20 cellular contexts compared by ENCODE assay signal in genomic region chr6:107331409-107332386, GRCh38.
DNase-seq lines count a peak whose midpoint lies in the region; FAIRE-seq and TF ChIP-seq lines count a peak whose summit lies in the region.
"Had no signal": no experiment of that assay in that cellular context is flagged by ENCODE, and none has a peak within 500 bp of the region (broad histone marks: within the 10 kb centered on the region; RNA-seq: fewer than 3 reads in every experiment).

No MANE protein-coding gene starts in this region.

- no peak overlapping the region for H3K9ac ChIP-seq in H1 (replicated peaks in 1 of 4; ENCODE audit: extremely low read depth in 1 of 4, low read depth in 3 of 4, low read length in 3 of 4)
- no peak overlapping the region for H3K9ac ChIP-seq in SK-N-SH
- no peak overlapping the region for H3K9ac ChIP-seq in MM.1S (ENCODE audit: low read length)
- H3K9ac ChIP-seq: BLaER1 treated with 17β-estradiol and CSF1 and Interleukin-3, amounts not matched to agents 10 nM and 100 nM had no signal

- H2AFZ ChIP-seq in H1 (ENCODE audit: low read length) (no peak overlapping the region), SK-N-SH (ENCODE audit: low read depth) (no peak overlapping the region), MM.1S (ENCODE audit: low read length) (no peak overlapping the region)

- TF ChIP-seq CTCF in H1 (IDR thresholded peaks at IDR 0.05; ENCODE audit: control extremely low read depth in 1 of 3, insufficient read depth in 1 of 3, low read depth in 1 of 3, low read length in 3 of 3) = no peak
- TF ChIP-seq CTCF in SK-N-SH (IDR thresholded peaks at IDR 0.05) = no peak
- no peak for TF ChIP-seq CTCF in MM.1S (IDR thresholded peaks at IDR 0.05; ENCODE audit: low read length)

- H2BK5ac ChIP-seq in H1 (ENCODE audit: low read depth, low read length) = no peak overlapping the region

- no peak overlapping the region for H3K56ac ChIP-seq in H1 (replicated peaks; ENCODE audit: insufficient read length, low read depth, low read length)

- TF ChIP-seq RAD21 in H1 (IDR thresholded peaks at IDR 0.05 in 1 of 2, conservative IDR thresholded peaks at IDR 0.05 in 1 of 2; ENCODE audit: low read depth in 2 of 2, low read length in 2 of 2) (no peak), SK-N-SH (IDR thresholded peaks at IDR 0.05; ENCODE audit: low read length) (no peak)

- H3K27ac ChIP-seq in H1 (ENCODE audit: low read depth, low read length) = no peak overlapping the region
- H3K27ac ChIP-seq in small intestine (ENCODE audit: low read depth in 1 of 2, low read length in 1 of 2) = no peak overlapping the region
- H3K27ac ChIP-seq in SK-N-SH (ENCODE audit: low read depth in 2 of 2, low read length in 1 of 2) = no peak overlapping the region
- H3K27ac ChIP-seq in MM.1S (ENCODE audit: low read length) = no peak overlapping the region
- H3K27ac ChIP-seq: BLaER1 treated with 17β-estradiol and CSF1 and Interleukin-3, amounts not matched to agents 10 nM and 100 nM; Peyer's patch had no signal

- no peaks in the 10 kb centered on the region; the same call in 1 of the 2 replicates for H3K23me2 ChIP-seq in H1 (ENCODE audit: low read depth, low read length)

- CTCF ChIA-PET in H1 (lab: Charles Lee; ENCODE audit: partially characterized antibody) = interaction anchor here (0.7 to 1.2 kb wide), 4 partner anchors 14 to 520 kb away, joined by 3 read pairs; no protein-coding TSS in a partner anchor
- CTCF ChIA-PET in activated CD4-positive, alpha-beta T cell treated with anti-CD3 and anti-CD28 coated beads, Interleukin-2, amount 10 ng/mL, durations not matched to agents 7 days and 5 days (lab: Charles Lee) = interaction anchor here (1.3 to 1.8 kb wide), 2 partner anchors 9 to 14 kb away, joined by 3 to 4 read pairs; no protein-coding TSS in a partner anchor
- CTCF ChIA-PET in SK-N-SH (lab: Yijun Ruan, JAX) = interaction anchor here (0.9 to 4.9 kb wide), 4 partner anchors 8 to 15 kb away, joined by 3 to 21 read pairs (median 3); no protein-coding TSS in a partner anchor

- H2BK15ac ChIP-seq in H1 (ENCODE audit: low read length) = no peak overlapping the region

- no peak for TF ChIP-seq POLR2A in H1 (IDR thresholded peaks at IDR 0.05; ENCODE audit: control extremely low read depth in 1 of 2, low read depth in 2 of 2, low read length in 2 of 2)

- no peak overlapping the region for H3K4ac ChIP-seq in H1 (replicated peaks; ENCODE audit: insufficient read length, low read depth, low read length)

- H3K36me3 Mint-ChIP-seq in activated CD4-positive, alpha-beta T cell treated with anti-CD3 and anti-CD28 coated beads, Interleukin-2, amount 10 ng/mL, durations not matched to agents 7 days and 5 days (ENCODE audit: low read depth) = peaks cover 11% of the 10 kb centered on the region

- no peak overlapping the region for H2BK120ac ChIP-seq in H1 (replicated peaks; ENCODE audit: low read depth, low read length)

- H3K27me3 ChIP-seq in H1 (replicated peaks in 1 of 4; ENCODE audit: control insufficient read depth in 3 of 4, extremely low read depth in 1 of 4, insufficient read depth in 3 of 4, low read length in 3 of 4) (no peaks in the 10 kb centered on the region), small intestine (ENCODE audit: control insufficient read depth in 2 of 2, insufficient read depth in 2 of 2, low read length in 2 of 2) (no peaks in the 10 kb centered on the region), SK-N-SH (ENCODE audit: insufficient read depth) (no peaks in the 10 kb centered on the region), MM.1S (replicated peaks; ENCODE audit: insufficient read depth, low read length) (no peaks in the 10 kb centered on the region)
- H3K27me3 ChIP-seq: BLaER1 treated with 17β-estradiol and CSF1 and Interleukin-3, amounts not matched to agents 10 nM and 100 nM; Peyer's patch had no signal

- no peaks in the 10 kb centered on the region for H4K20me1 ChIP-seq in H1 (replicated peaks in 1 of 2; ENCODE audit: control insufficient read depth in 1 of 2, insufficient read depth in 2 of 2, low read length in 2 of 2)
- no peaks in the 10 kb centered on the region for H4K20me1 ChIP-seq in SK-N-SH (ENCODE audit: insufficient read depth)
- no peaks in the 10 kb centered on the region; the same call in 1 of the 2 replicates for H4K20me1 ChIP-seq in MM.1S (ENCODE audit: insufficient read depth, low read length)
- H4K20me1 ChIP-seq: BLaER1 treated with 17β-estradiol and CSF1 and Interleukin-3, amounts not matched to agents 10 nM and 100 nM had no signal

- DNase-seq in EL = peak; percentile 12
- peak; percentile 63 for DNase-seq in NCI-H524 treated with DMSO at 0.1 percent for 48 hours (lab: John Stamatoyannopoulos, UW)
- no peak for DNase-seq in H1 (ENCODE audit: low read depth in 1 of 2, low spot score in 2 of 2)
- peak; percentile 29 for DNase-seq in small intestine
- DNase-seq in activated CD4-positive, alpha-beta T cell treated with anti-CD3 and anti-CD28 coated beads, Interleukin-2, amount 10 ng/mL, durations not matched to agents 7 days and 5 days = no peak
- DNase-seq in SK-N-SH = no peak
- no peak for DNase-seq in MM.1S
- DNase-seq: CD8-positive, alpha-beta T cell; DMS79; KBM-7; NCI-H1417; NCI-H187; NCI-H2107; NCI-H2227 treated with DMSO at 0.1 percent for 48 hours; NCI-H510A treated with DMSO at 0.1 percent for 48 hours; Peyer's patch had no signal

- H3K9me3 ChIP-seq in H1 (ENCODE audit: insufficient read depth in 2 of 2, low read depth in 1 of 2, low read length in 1 of 2) (no peaks in the 10 kb centered on the region), small intestine (ENCODE audit: control insufficient read depth, low read depth) (no peaks in the 10 kb centered on the region), SK-N-SH (no peaks in the 10 kb centered on the region), MM.1S (replicated peaks; ENCODE audit: insufficient read depth, low read length) (no peaks in the 10 kb centered on the region)
- H3K9me3 ChIP-seq: BLaER1 treated with 17β-estradiol and CSF1 and Interleukin-3, amounts not matched to agents 10 nM and 100 nM; HAP-1; Peyer's patch had no signal

- H4K8ac ChIP-seq in H1 (ENCODE audit: extremely low read depth, insufficient read depth, low read length) = no peak overlapping the region

- H3K4me3 ChIP-seq in H1 (ENCODE audit: extremely low read depth in 1 of 4, insufficient read depth in 2 of 4, low read depth in 3 of 4, low read length in 4 of 4) = no peak overlapping the region
- H3K4me3 ChIP-seq in small intestine (ENCODE audit: low read depth in 1 of 2, low read length in 2 of 2) = no peak overlapping the region
- no peak overlapping the region for H3K4me3 ChIP-seq in SK-N-SH (ENCODE audit: low read depth in 2 of 2, low read length in 1 of 2)
- no peak overlapping the region for H3K4me3 ChIP-seq in MM.1S (ENCODE audit: low read length)
- H3K4me3 ChIP-seq: BLaER1 treated with 17β-estradiol and CSF1 and Interleukin-3, amounts not matched to agents 10 nM and 100 nM; HAP-1; Peyer's patch had no signal

- H2BK12ac ChIP-seq in H1 (ENCODE audit: low read depth, low read length) = no peak overlapping the region

- TF ChIP-seq EP300 in H1 (IDR thresholded peaks at IDR 0.05; ENCODE audit: borderline replicate concordance in 1 of 2, low read depth in 2 of 2, low read length in 2 of 2) (no peak), SK-N-SH (IDR thresholded peaks at IDR 0.05; ENCODE audit: borderline replicate concordance in 1 of 2, low read depth in 1 of 2, low read length in 1 of 2) (no peak)

- no peaks in the 10 kb centered on the region for H3K27me3 Mint-ChIP-seq in activated CD4-positive, alpha-beta T cell treated with anti-CD3 and anti-CD28 coated beads, Interleukin-2, amount 10 ng/mL, durations not matched to agents 7 days and 5 days

- no peaks in the 10 kb centered on the region for H3K79me1 ChIP-seq in H1 (ENCODE audit: low read depth, low read length)

- H2BK20ac ChIP-seq in H1 (ENCODE audit: low read length) = no peak overlapping the region

- H3K4me1 ChIP-seq in H1 (replicated peaks in 1 of 4; ENCODE audit: control insufficient read depth in 3 of 4, insufficient read depth in 4 of 4, low read length in 3 of 4) (no peaks in the 10 kb centered on the region), small intestine (ENCODE audit: control insufficient read depth in 2 of 2, insufficient read depth in 1 of 2, low read depth in 1 of 2, low read length in 1 of 2) (no peaks in the 10 kb centered on the region), SK-N-SH (ENCODE audit: control insufficient read depth in 1 of 2, insufficient read depth in 2 of 2, low read depth in 1 of 2, low read length in 1 of 2) (no peaks in the 10 kb centered on the region), MM.1S (ENCODE audit: low read length) (peaks cover 16% of the 10 kb centered on the region)
- H3K4me1 ChIP-seq: BLaER1 treated with 17β-estradiol and CSF1 and Interleukin-3, amounts not matched to agents 10 nM and 100 nM; Peyer's patch had no signal

- H3K79me2 ChIP-seq in H1 (ENCODE audit: control insufficient read depth in 1 of 2, insufficient read depth in 2 of 2, low read length in 2 of 2) = no peaks in the 10 kb centered on the region
- H3K79me2 ChIP-seq in SK-N-SH (ENCODE audit: insufficient read depth) = no peaks in the 10 kb centered on the region
- H3K79me2 ChIP-seq in MM.1S (ENCODE audit: low read length) = peaks cover 6% of the 10 kb centered on the region; the same call in 1 of the 2 replicates

- H3K4me2 ChIP-seq in H1 (ENCODE audit: insufficient read depth in 1 of 2, low read depth in 2 of 2, low read length in 2 of 2) (no peak overlapping the region), SK-N-SH (no peak overlapping the region), MM.1S (ENCODE audit: low read depth, low read length) (no peak overlapping the region)
- H3K4me2 ChIP-seq: BLaER1 treated with 17β-estradiol and CSF1 and Interleukin-3, amounts not matched to agents 10 nM and 100 nM had no signal

- H3K27ac Mint-ChIP-seq in activated CD4-positive, alpha-beta T cell treated with anti-CD3 and anti-CD28 coated beads, Interleukin-2, amount 10 ng/mL, durations not matched to agents 7 days and 5 days = no peak overlapping the region

- H3K4me3 Mint-ChIP-seq in activated CD4-positive, alpha-beta T cell treated with anti-CD3 and anti-CD28 coated beads, Interleukin-2, amount 10 ng/mL, durations not matched to agents 7 days and 5 days = no peak overlapping the region
- H3K4me3 Mint-ChIP-seq: CD8-positive, alpha-beta T cell had no signal

- H4K5ac ChIP-seq in H1 (ENCODE audit: insufficient read length, low read depth, low read length) = no peak overlapping the region

- H4K91ac ChIP-seq in H1 (replicated peaks; ENCODE audit: insufficient read length, low read length) = no peak overlapping the region

- no peaks in the 10 kb centered on the region for H3F3A ChIP-seq in SK-N-SH (replicated peaks; ENCODE audit: insufficient read depth)
- H3F3A ChIP-seq in MM.1S (ENCODE audit: insufficient read depth, low read length) = peaks cover 14% of the 10 kb centered on the region

- no peaks in the 10 kb centered on the region for H3K36me3 ChIP-seq in H1 (ENCODE audit: control insufficient read depth in 2 of 4, insufficient read depth in 4 of 4, low read length in 3 of 4)
- H3K36me3 ChIP-seq in small intestine (ENCODE audit: control insufficient read depth in 2 of 2, insufficient read depth in 2 of 2, low read length in 2 of 2) = peaks cover 0 to 2% of the 10 kb centered on the region in 2 donors
- H3K36me3 ChIP-seq in SK-N-SH (replicated peaks in 1 of 2; ENCODE audit: control insufficient read depth in 1 of 2, insufficient read depth in 2 of 2, low read length in 1 of 2) = no peaks in the 10 kb centered on the region
- H3K36me3 ChIP-seq in MM.1S (replicated peaks; ENCODE audit: insufficient read depth, low read length) = no peaks in the 10 kb centered on the region; the same call in 1 of the 2 replicates
- H3K36me3 ChIP-seq: HAP-1, Peyer's patch had no signal

- whole genome bisulfite sequencing in H1 (ENCODE audit: extremely low coverage in 1 of 2, insufficient coverage in 1 of 2, insufficient read length in 1 of 2, insufficient replicate concordance in 2 of 2, low coverage in 1 of 2, low lambda C conversion rate in 2 of 2, missing lambda C conversion rate in 1 of 2), 2 experiments = 88% methylated on average over 5 of the region's 5 CpGs; no CpG with 5 or more reads in 1 of the 2 experiments
- 83 to 91% (median 89%) methylated on average over 5 of the region's 5 CpGs for WGBS in small intestine, 3 donors
- WGBS in SK-N-SH (ENCODE audit: low lambda C conversion rate) = 92% methylated on average over 5 of the region's 5 CpGs

- FAIRE-seq in H1 (lab: Jason Lieb, UNC) (no peak), small intestine (lab: Jason Lieb, UNC) (no peak)
- FAIRE-seq: G401.6, HTR-8/SVneo had no signal

- H2AK5ac ChIP-seq in H1 (ENCODE audit: low read depth, low read length) = no peak overlapping the region

- H3K9me2 ChIP-seq in SK-N-SH (no peaks in the 10 kb centered on the region), MM.1S (replicated peaks; ENCODE audit: insufficient read depth, low read length) (no peaks in the 10 kb centered on the region)

- no peak overlapping the region for H3K14ac ChIP-seq in H1 (ENCODE audit: insufficient read length)

- no peak overlapping the region for H3K18ac ChIP-seq in H1 (ENCODE audit: extremely low read depth, low read length)

- no peaks in the 10 kb centered on the region for H3K9me3 Mint-ChIP-seq in activated CD4-positive, alpha-beta T cell treated with anti-CD3 and anti-CD28 coated beads, Interleukin-2, amount 10 ng/mL, durations not matched to agents 7 days and 5 days
- H3K9me3 Mint-ChIP-seq: CD8-positive, alpha-beta T cell had no signal

- POLR2A ChIA-PET in H1 (lab: Charles Lee; ENCODE audit: partially characterized antibody) = interaction anchor here (1.1 kb wide), 1 partner anchor 160 kb away, joined by 3 read pairs; no protein-coding TSS in a partner anchor
- POLR2A ChIA-PET in activated CD4-positive, alpha-beta T cell treated with anti-CD3 and anti-CD28 coated beads, Interleukin-2, amount 10 ng/mL, durations not matched to agents 7 days and 5 days (lab: Charles Lee) = no interaction called here
- POLR2A ChIA-PET in SK-N-SH (lab: Yijun Ruan, JAX) = no interaction called here

- peaks cover 14% of the 10 kb centered on the region for H3K4me1 Mint-ChIP-seq in activated CD4-positive, alpha-beta T cell treated with anti-CD3 and anti-CD28 coated beads, Interleukin-2, amount 10 ng/mL, durations not matched to agents 7 days and 5 days

- H3K23ac ChIP-seq in H1 (ENCODE audit: insufficient read length) = no peak overlapping the region

Comparison
In these comparisons a context has a peak if more than half of its experiments do, and no peak if none do; other contexts are left out.
1. DNase-seq: peak in EL (single experiment), NCI-H524 treated with DMSO at 0.1 percent for 48 hours (single experiment) and small intestine (single experiment); none in H1 (0 of 2), activated CD4-positive, alpha-beta T cell treated with anti-CD3 and anti-CD28 coated beads, Interleukin-2, amount 10 ng/mL, durations not matched to agents 7 days and 5 days (single experiment), SK-N-SH (single experiment) and MM.1S (single experiment).